Comparison of ENCODE assay signal across 8 cellular contexts in the genomic region with DNA sequence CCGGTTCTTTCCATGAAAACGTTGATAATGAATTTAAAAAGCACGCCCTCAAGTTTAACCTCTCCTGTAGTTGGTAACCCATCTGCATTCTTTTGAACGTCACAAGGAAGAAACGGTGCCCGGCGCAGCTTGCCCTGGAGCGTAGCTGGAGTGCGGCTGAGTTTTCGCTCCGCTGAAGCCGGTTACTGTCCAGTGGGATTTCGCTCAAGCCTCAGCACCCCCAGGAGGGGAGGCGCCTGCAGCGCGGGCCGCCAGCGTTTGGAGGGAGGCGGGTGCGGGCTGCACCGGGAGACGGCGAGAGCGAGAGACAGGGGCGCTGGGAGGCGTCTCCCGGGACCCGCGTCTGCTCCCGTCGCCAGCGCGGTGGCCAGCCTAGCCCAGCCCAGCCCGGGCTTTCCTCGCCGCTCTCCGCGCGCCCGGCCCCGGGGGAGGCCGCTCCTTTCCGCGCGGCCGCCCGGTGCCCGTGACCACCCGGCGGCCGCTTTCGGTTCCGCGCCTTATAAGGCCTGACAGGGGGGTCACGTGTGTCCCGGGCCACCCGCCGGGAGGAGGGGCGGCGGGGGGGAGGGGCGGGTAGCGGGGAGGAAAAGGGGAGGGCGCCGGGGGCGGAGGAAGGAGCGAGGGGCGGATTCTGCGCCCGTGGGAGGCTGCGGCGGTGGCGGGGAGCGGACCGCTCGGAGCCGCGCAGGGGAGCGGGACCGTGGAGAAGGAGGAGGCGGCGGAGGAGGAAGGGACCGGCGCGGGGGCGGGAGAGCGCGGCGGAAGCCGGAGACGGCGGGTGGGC. TPM values are rescaled to one million over a fixed set of nuclear protein-coding genes. Genes with fewer than 3 reads are reported as not detected.
A peak's percentile ranks its signal among the peaks of the same experiment; 100 is the strongest.
DNase-seq lines count a peak whose midpoint lies in the region; ATAC-seq and TF ChIP-seq lines count a peak whose summit lies in the region.

No MANE protein-coding gene starts in this region.

- H3K36me3 Mint-ChIP-seq in Caco-2 (ENCODE audit: insufficient read depth, unreplicated experiment): peaks cover 19% of the 10 kb centered on the region
- no peaks in the 10 kb centered on the region for H3K36me3 Mint-ChIP-seq in activated T-cell treated with anti-CD3 and anti-CD28 coated beads, Interleukin-2, amount 50 U/mL, for 4 hours (ENCODE audit: insufficient read depth)

- TF ChIP-seq EP300 in esophagus muscularis mucosa (IDR thresholded peaks at IDR 0.05): no peak

- H3K27ac Mint-ChIP-seq in Caco-2 (ENCODE audit: unreplicated experiment): peak overlapping the region; percentile 32

- H3K36me3 ChIP-seq in Caco-2 (ENCODE audit: control insufficient read depth, insufficient read depth, low read length) (no peaks in the 10 kb centered on the region), OCI-LY3 (replicated peaks; ENCODE audit: low read depth, low read length) (peaks cover 3% of the 10 kb centered on the region), esophagus muscularis mucosa (no peaks in the 10 kb centered on the region)

- peak overlapping the region; percentile 91 for H3K4me2 ChIP-seq in OCI-LY3 (ENCODE audit: low read length)

- peak; percentile 88 to 90 for DNase-seq in Caco-2
- peak in 1 of 2 experiments; percentile 84 for DNase-seq in HL-60 (ENCODE audit: low read depth in 1 of 2, low spot score in 1 of 2)
- DNase-seq in activated T-cell treated with anti-CD3 and anti-CD28 coated beads, Interleukin-2, amount 50 U/mL, for 4 hours: peak; percentile 92
- peak; percentile 98 for DNase-seq in esophagus muscularis mucosa (ENCODE audit: extremely low spot score)
- peak; percentile 89 for DNase-seq in myocyte (ENCODE audit: low read depth)
- DNase-seq in stimulated activated CD8-positive, alpha-beta memory T cell treated with anti-CD3 and anti-CD28 coated beads, Interleukin-7, amount 100 ng/mL, for 4 hours (ENCODE audit: low read depth in 2 of 2): peak; percentile 83 to 90

- H3K9me3 Mint-ChIP-seq in Caco-2 (ENCODE audit: unreplicated experiment): peaks cover 21% of the 10 kb centered on the region
- peaks cover 12% of the 10 kb centered on the region for H3K9me3 Mint-ChIP-seq in activated T-cell treated with anti-CD3 and anti-CD28 coated beads, Interleukin-2, amount 50 U/mL, for 4 hours

- peaks cover 10% of the 10 kb centered on the region for H3K9me3 ChIP-seq in Caco-2
- peaks cover 8% of the 10 kb centered on the region; the same call in 1 of the 2 replicates for H3K9me3 ChIP-seq in OCI-LY3 (ENCODE audit: insufficient read depth, low read length)
- H3K9me3 ChIP-seq in esophagus muscularis mucosa: no peaks in the 10 kb centered on the region

- H3K27me3 Mint-ChIP-seq in Caco-2 (ENCODE audit: insufficient read depth, unreplicated experiment): peaks cover 37% of the 10 kb centered on the region
- no peaks in the 10 kb centered on the region for H3K27me3 Mint-ChIP-seq in activated T-cell treated with anti-CD3 and anti-CD28 coated beads, Interleukin-2, amount 50 U/mL, for 4 hours (ENCODE audit: low read depth)

- 0 out of 2 replicates have a peak, but pooled peaks cover 3% of the 10 kb centered on the region for H4K20me1 ChIP-seq in OCI-LY3 (ENCODE audit: insufficient read depth, low read length)

- H3K4me3 Mint-ChIP-seq in Caco-2 (ENCODE audit: unreplicated experiment): peak overlapping the region; percentile 88
- H3K4me3 Mint-ChIP-seq in activated T-cell treated with anti-CD3 and anti-CD28 coated beads, Interleukin-2, amount 50 U/mL, for 4 hours: peak overlapping the region; percentile 87

- POLR2A ChIA-PET in Caco-2 (lab: Charles Lee): interaction anchor here (0.6 kb wide), 1 partner anchor 12 kb away, joined by 3 read pairs; no protein-coding TSS in a partner anchor

- peaks cover 17% of the 10 kb centered on the region for H3K4me1 Mint-ChIP-seq in Caco-2 (ENCODE audit: low read depth, unreplicated experiment)
- H3K4me1 Mint-ChIP-seq in activated T-cell treated with anti-CD3 and anti-CD28 coated beads, Interleukin-2, amount 50 U/mL, for 4 hours (ENCODE audit: low read depth): peaks cover 19% of the 10 kb centered on the region

- intact Hi-C loops in Caco-2 (cut with micrococcal nuclease; ENCODE audit: unreplicated experiment) (loop anchor here (1.0 to 10.0 kb wide), 3 partner anchors 12 to 175 kb away; a partner anchor contains a TSS), esophagus muscularis mucosa (cut with DNase I) (loop anchor here (5.0 to 10.0 kb wide), 4 partner anchors 72 to 975 kb away; a partner anchor contains a TSS)

- H2AFZ ChIP-seq in OCI-LY3 (ENCODE audit: low read depth, low read length): peak overlapping the region; percentile 62

- WGBS in esophagus muscularis mucosa: under 1% methylated on average over 39 of the region's 91 CpGs

- H3K9ac ChIP-seq in OCI-LY3 (ENCODE audit: low read length): peak overlapping the region; percentile 82

- H3K4me3 ChIP-seq in Caco-2 (ENCODE audit: low read depth, low read length) (peak overlapping the region; percentile 58), HL-60 (replicated peaks; ENCODE audit: insufficient read depth, low read length) (peak overlapping the region; percentile 69), OCI-LY3 (ENCODE audit: low read length) (peak overlapping the region; percentile 77), esophagus muscularis mucosa (peak overlapping the region; percentile 78 to 90 (median 88))

- H3K79me2 ChIP-seq in OCI-LY3 (ENCODE audit: low read length): peaks cover 12% of the 10 kb centered on the region

- H3K27me3 ChIP-seq in Caco-2 (replicated peaks; ENCODE audit: control insufficient read depth, insufficient read depth, low read length) (no peaks in the 10 kb centered on the region; the same call in 1 of the 2 replicates), HL-60 (ENCODE audit: insufficient read depth, poor library complexity, severe bottlenecking) (no peaks in the 10 kb centered on the region), OCI-LY3 (ENCODE audit: low read depth, low read length) (peaks cover 17% of the 10 kb centered on the region), esophagus muscularis mucosa (no peaks in the 10 kb centered on the region)

- H3K27ac ChIP-seq in HL-60 (replicated peaks) (peak overlapping the region; percentile 62), OCI-LY3 (ENCODE audit: low read length) (peak overlapping the region; percentile 43), esophagus muscularis mucosa (replicated peaks in 1 of 4) (peak overlapping the region; percentile 96 to 99 (median 98))

- peaks cover 10% of the 10 kb centered on the region; the same call in 1 of the 2 replicates for H3K4me1 ChIP-seq in Caco-2
- peaks cover 13% of the 10 kb centered on the region for H3K4me1 ChIP-seq in OCI-LY3 (ENCODE audit: low read length)
- peaks cover 9 to 24% (median 23%) of the 10 kb centered on the region in 4 donors for H3K4me1 ChIP-seq in esophagus muscularis mucosa

- BruUV-seq in Caco-2 (replicated peaks; lab: Mats Ljungman, UMichigan): no TSS peak

- ATAC-seq in GM19463 (IDR thresholded peaks at IDR 0.05; ENCODE audit: unreplicated experiment): peak; percentile 67
- peak; percentile 78 for ATAC-seq in activated T-cell treated with anti-CD3 and anti-CD28 coated beads, Interleukin-2, amount 50 U/mL, for 4 hours

- CTCF ChIA-PET in Caco-2 (lab: Charles Lee): no interaction called here

- TF ChIP-seq POLR2A in esophagus muscularis mucosa (IDR thresholded peaks at IDR 0.05; ENCODE audit: low read depth): peak; percentile 63

- TF ChIP-seq CTCF in Caco-2 (IDR thresholded peaks at IDR 0.05; ENCODE audit: insufficient read depth in 1 of 2, low read depth in 1 of 2, low read length in 1 of 2, severe bottlenecking in 1 of 2, unreplicated experiment in 1 of 2) (peak in 1 of 2 experiments; percentile 9), HL-60 (IDR thresholded peaks at IDR 0.05; ENCODE audit: insufficient read depth, low read length) (no peak), OCI-LY3 (IDR thresholded peaks at IDR 0.05; ENCODE audit: low read depth, low read length) (no peak; the same call in 1 of the 2 replicates), esophagus muscularis mucosa (IDR thresholded peaks at IDR 0.05) (peak in 1 of 3 experiments; percentile 21)

RNA-seq across cellular contexts. Expression of a gene that starts 8.3 kb away (rescaled TPM):
- total RNA-seq in Caco-2 (2022) (5.2 and 5.8 TPM in 2 replicates), esophagus muscularis mucosa (10 to 100 TPM; 15.0 to 20.8 (median 17.1) TPM), myocyte (2.6 and 2.7 TPM in 2 replicates)
- total RNA-seq in activated T-cell treated with anti-CD3 and anti-CD28 coated beads, Interleukin-2, amount 50 U/mL, for 4 hours: 1 to 10 TPM; 5.1 to 5.7 (median 5.6) TPM
- 1.6 TPM for polyA plus RNA-seq in myocyte (2012)

Comparison
In these comparisons a context has a peak if more than half of its experiments do, and no peak if none do; other contexts are left out.
1. H3K27ac ChIP-seq: peak in every context shown above with its lines; median percentile 98 in esophagus muscularis mucosa; 62 in HL-60; 43 in OCI-LY3.